Comparison of ENCODE assay signal across 8 cellular contexts in the genomic region with DNA sequence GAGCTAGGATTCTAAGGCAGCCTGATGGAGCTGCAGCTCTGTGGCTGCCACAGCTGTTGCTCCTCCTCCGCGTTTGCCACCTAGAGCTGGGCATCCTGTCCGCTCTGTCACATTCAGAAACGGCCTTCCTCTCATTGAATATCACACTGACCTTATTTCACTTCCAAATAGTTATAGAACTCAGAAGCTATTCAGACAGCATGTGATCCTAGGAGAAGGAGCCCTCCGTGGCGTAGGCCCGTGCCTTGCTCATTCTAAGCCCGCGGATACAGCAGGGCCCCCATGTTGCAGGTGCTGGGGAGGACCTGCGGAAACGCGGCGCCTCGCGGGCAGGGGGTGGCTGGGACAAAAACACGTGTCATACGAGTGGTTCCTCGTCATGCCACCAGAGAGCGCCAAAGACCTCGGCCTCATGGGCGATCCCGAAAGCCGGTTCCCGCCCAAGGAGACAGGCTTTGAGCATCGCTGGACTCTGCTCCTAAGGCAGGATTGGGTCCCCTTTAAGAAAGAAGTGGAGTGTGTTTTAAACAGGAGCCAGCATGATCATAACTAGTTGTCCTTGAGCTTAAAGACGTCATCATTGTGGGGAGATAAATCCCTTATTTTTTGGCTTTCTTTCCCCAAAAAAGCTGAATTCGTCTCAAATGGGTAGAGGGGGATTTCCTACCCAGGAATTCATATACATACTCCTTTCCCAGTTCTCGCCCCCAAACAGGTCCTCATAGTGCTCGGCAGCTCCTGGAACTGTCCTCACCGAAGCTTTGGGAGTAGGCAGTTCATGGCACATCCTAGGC. TPM values are rescaled to one million over a fixed set of nuclear protein-coding genes. Genes with fewer than 3 reads are reported as not detected.
A peak's percentile ranks its signal among the peaks of the same experiment; 100 is the strongest.
DNase-seq lines count a peak whose midpoint lies in the region; ATAC-seq, FAIRE-seq and TF ChIP-seq lines count a peak whose summit lies in the region.

No MANE protein-coding gene starts in this region.

- no peak overlapping the region for H2BK120ac ChIP-seq in IMR-90 (ENCODE audit: low read depth, low read length)

- peak; percentile 96 for TF ChIP-seq RAD21 in IMR-90 (IDR thresholded peaks at IDR 0.05; ENCODE audit: low read length)

- TF ChIP-seq POLR2A in IMR-90 (IDR thresholded peaks at IDR 0.05; ENCODE audit: low read depth, low read length), result peak; percentile 36; the same call in 1 of the 2 replicates

- no peak overlapping the region for H2BK15ac ChIP-seq in IMR-90 (ENCODE audit: low read depth, low read length)

- H3K56ac ChIP-seq in IMR-90 (ENCODE audit: extremely low read depth, insufficient read depth, low read length), result no peak overlapping the region

- no peak overlapping the region for H2AK5ac ChIP-seq in IMR-90 (ENCODE audit: low read depth, low read length)

- in situ Hi-C loops in IMR-90 (cut with MboI; ENCODE audit: low sequenced_read_pairs), result loop anchor here (5.0 to 25.0 kb wide), 3 partner anchors 219 to 674 kb away; no protein-coding TSS in a partner anchor

- H2AFZ ChIP-seq in DND-41 (ENCODE audit: low read depth, low read length) (peak overlapping the region; percentile 90), IMR-90 (replicated peaks; ENCODE audit: low read length, poor library complexity) (peak overlapping the region; percentile 84)

- no peak overlapping the region for H4K8ac ChIP-seq in IMR-90 (ENCODE audit: low read depth in 2 of 2, low read length in 2 of 2)

- no peak overlapping the region for H3K23ac ChIP-seq in IMR-90 (ENCODE audit: low read depth, low read length)

- H3K14ac ChIP-seq in IMR-90 (replicated peaks; ENCODE audit: low read depth, low read length), result no peak overlapping the region

- no peak overlapping the region for H4K91ac ChIP-seq in IMR-90 (ENCODE audit: insufficient read depth, low read depth, low read length)

- peak overlapping the region; percentile 68 for H3K4me2 ChIP-seq in DND-41 (ENCODE audit: insufficient read depth, low read length)
- H3K4me2 ChIP-seq in IMR-90 (ENCODE audit: low read depth, low read length), result peak overlapping the region; percentile 78; the same call in 1 of the 2 replicates

- no peak overlapping the region for H3K27ac ChIP-seq in DND-41 (ENCODE audit: low read length)
- H3K27ac ChIP-seq in IMR-90 (ENCODE audit: insufficient read depth, low read length), result no peak overlapping the region

- peak; percentile 27 for FAIRE-seq in RCC 7860 (lab: Jason Lieb, UNC)

- H3K4me3 ChIP-seq in DND-41 (ENCODE audit: low read depth in 1 of 2, low read length in 2 of 2), result peak overlapping the region in 1 of 2 experiments; percentile 35; a peak in 2 of 4 replicates
- H3K4me3 ChIP-seq in IMR-90 (ENCODE audit: insufficient read depth, low read depth, low read length), result no peak overlapping the region
- H3K4me3 ChIP-seq in fibroblast of villous mesenchyme (ENCODE audit: low read depth, low read length), result no peak overlapping the region

- H3K4me1 ChIP-seq in DND-41 (ENCODE audit: insufficient read depth, low read length), result peaks cover 12% of the 10 kb centered on the region
- no peaks in the 10 kb centered on the region for H3K4me1 ChIP-seq in IMR-90 (ENCODE audit: control insufficient read depth, insufficient read depth, low read length)

- CTCF ChIA-PET in IMR-90 (lab: Yijun Ruan, JAX), result interaction anchor here (0.5 to 3.8 kb wide), 13 partner anchors 10 to 694 kb away, joined by 3 to 34 read pairs (median 4); no protein-coding TSS in a partner anchor

- H3K79me2 ChIP-seq in DND-41 (ENCODE audit: insufficient read depth, low read length), result no peaks in the 10 kb centered on the region

- peak; percentile 97 for TF ChIP-seq CTCF in DND-41 (IDR thresholded peaks at IDR 0.05; ENCODE audit: borderline replicate concordance, extremely low read depth, low read length, poor library complexity, severe bottlenecking)
- peak; percentile 92 for TF ChIP-seq CTCF in IMR-90 (conservative IDR thresholded peaks at IDR 0.05; ENCODE audit: low read depth, low read length)
- TF ChIP-seq CTCF in fibroblast of villous mesenchyme (IDR thresholded peaks at IDR 0.05; ENCODE audit: insufficient read depth, low read depth, low read length), result peak; percentile 88
- TF ChIP-seq CTCF in omental fat pad (IDR thresholded peaks at IDR 0.05), result peak in 2 of 3 donors; percentile 5 to 48

- intact Hi-C loops in IMR-90 (cut with micrococcal nuclease), result loop anchor here (1.0 kb wide), 5 partner anchors 165 to 693 kb away; no protein-coding TSS in a partner anchor

- H3K36me3 ChIP-seq in DND-41 (ENCODE audit: insufficient read depth, low read length) (no peaks in the 10 kb centered on the region), IMR-90 (ENCODE audit: control insufficient read depth, insufficient read depth, low read length) (no peaks in the 10 kb centered on the region)

- BruUV-seq in IMR-90 (replicated peaks; lab: Mats Ljungman, UMichigan), result no TSS peak

- peak; percentile 96 for ATAC-seq in DND-41 (ENCODE audit: insufficient read depth, low read depth)
- ATAC-seq in GM21576 (IDR thresholded peaks at IDR 0.05; ENCODE audit: unreplicated experiment), result peak; percentile 92
- peak; percentile 100 for ATAC-seq in IMR-90 (ENCODE audit: low read depth)
- ATAC-seq in omental fat pad (ENCODE audit: low FRiP score), result peak; percentile 73

- H2BK20ac ChIP-seq in IMR-90 (ENCODE audit: low read depth, low read length), result no peak overlapping the region

- no peaks in the 10 kb centered on the region for H3K9me1 ChIP-seq in IMR-90 (ENCODE audit: insufficient read depth, low read length)

- WGBS in IMR-90 (ENCODE audit: extremely low coverage in 2 of 2, insufficient read length in 1 of 2), 2 experiments, result 12% methylated on average over 7 of the region's 30 CpGs; no CpG with 5 or more reads in 1 of the 2 experiments

- H3K79me1 ChIP-seq in IMR-90 (ENCODE audit: low read depth in 1 of 2, low read length in 2 of 2), result no peaks in the 10 kb centered on the region

- dilution Hi-C loops in IMR-90 (cut with HindIII; ENCODE audit: low sequenced_read_pairs, unreplicated experiment), result no loop called here

- DNase-seq in DND-41, result peak; percentile 86
- DNase-seq in IMR-90, result peak; percentile 58
- peak; percentile 49 for DNase-seq in RCC 7860 (ENCODE audit: low spot score)
- DNase-seq in activated T-helper 1 cell treated with anti-CD3 and anti-CD28 coated beads, Interleukin-2, amount 50 U/mL, for 16 hours (ENCODE audit: low read depth in 1 of 2, low spot score in 1 of 2), result peak; percentile 52 to 60
- DNase-seq in fibroblast of villous mesenchyme (ENCODE audit: low read depth), result peak; percentile 74
- peak; percentile 74 for DNase-seq in omental fat pad (ENCODE audit: low spot score)
- DNase-seq in superior temporal gyrus (ENCODE audit: extremely low spot score), result peak; percentile 90

- no peak overlapping the region for H2AK9ac ChIP-seq in IMR-90 (replicated peaks; ENCODE audit: low read depth, low read length, poor library complexity)

- H3K4ac ChIP-seq in IMR-90 (ENCODE audit: low read depth, low read length), result no peak overlapping the region

- H4K20me1 ChIP-seq in DND-41 (ENCODE audit: insufficient read depth, low read length) (no peaks in the 10 kb centered on the region), IMR-90 (ENCODE audit: insufficient read depth, low read length) (no peaks in the 10 kb centered on the region)

- peak overlapping the region; percentile 27 for H3K9ac ChIP-seq in DND-41 (ENCODE audit: low read depth, low read length)
- no peak overlapping the region for H3K9ac ChIP-seq in IMR-90 (ENCODE audit: low read depth, low read length)

- H3K27me3 ChIP-seq in DND-41 (ENCODE audit: insufficient read depth, low read length, poor library complexity) (no peaks in the 10 kb centered on the region), IMR-90 (ENCODE audit: control insufficient read depth, insufficient read depth, low read length) (peaks cover 19% of the 10 kb centered on the region)

- no peak overlapping the region for H3K18ac ChIP-seq in IMR-90 (ENCODE audit: low read depth, low read length)

- H3K9me3 ChIP-seq in DND-41 (ENCODE audit: insufficient read depth, low read length, severe bottlenecking) (no peaks in the 10 kb centered on the region), IMR-90 (ENCODE audit: control insufficient read depth, insufficient read depth, low read length) (no peaks in the 10 kb centered on the region)

- H2BK5ac ChIP-seq in IMR-90 (ENCODE audit: low read depth, low read length, poor library complexity, severe bottlenecking), result no peak overlapping the region

- H4K5ac ChIP-seq in IMR-90 (ENCODE audit: low read depth, low read length), result no peak overlapping the region

- POLR2A ChIA-PET in IMR-90 (lab: Charles Lee; ENCODE audit: unreplicated experiment), result no interaction called here

TF ChIP-seq in IMR-90, 13 proteins besides CTCF, POLR2A, EP300 and RAD21 (continues in another document):
- TF ChIP-seq CEBPB (IDR thresholded peaks at IDR 0.05; ENCODE audit: low read depth, low read length) (no peak), FOS (IDR thresholded peaks at IDR 0.05; ENCODE audit: low read depth, low read length) (no peak), NFE2L2 (IDR thresholded peaks at IDR 0.05; ENCODE audit: low read depth, low read length) (no peak), BHLHE40 (IDR thresholded peaks at IDR 0.05; ENCODE audit: low read depth, low read length) (0 out of 2 replicates have a peak, but pooled peaks have one; percentile 6), MXI1 (IDR thresholded peaks at IDR 0.05; ENCODE audit: borderline replicate concordance, low read depth, low read length) (peak; percentile 35; the same call in 1 of the 2 replicates)
- TF ChIP-seq, protein P1, sequence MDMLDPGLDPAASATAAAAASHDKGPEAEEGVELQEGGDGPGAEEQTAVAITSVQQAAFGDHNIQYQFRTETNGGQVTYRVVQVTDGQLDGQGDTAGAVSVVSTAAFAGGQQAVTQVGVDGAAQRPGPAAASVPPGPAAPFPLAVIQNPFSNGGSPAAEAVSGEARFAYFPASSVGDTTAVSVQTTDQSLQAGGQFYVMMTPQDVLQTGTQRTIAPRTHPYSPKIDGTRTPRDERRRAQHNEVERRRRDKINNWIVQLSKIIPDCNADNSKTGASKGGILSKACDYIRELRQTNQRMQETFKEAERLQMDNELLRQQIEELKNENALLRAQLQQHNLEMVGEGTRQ (IDR thresholded peaks at IDR 0.05; ENCODE audit: low read depth, low read length), result peak; percentile 53; the same call in 1 of the 2 replicates

RNA-seq across cellular contexts. Expression of a gene that starts 17.9 kb away (rescaled TPM):
- total RNA-seq in IMR-90 (2012; rRNA removed) (25.8 and 27.1 TPM in 2 replicates), fibroblast of villous mesenchyme (20.3 and 21.9 TPM in 2 replicates), omental fat pad (10 to 100 TPM in 1 of 4 donors, 1 to 10 TPM in 3; 6.5 to 16.1 (median 7.5) TPM)
- 7.2 and 8.2 TPM in 2 replicates for polyA plus RNA-seq in IMR-90 (2012; rRNA removed)
- 1.8 and 2.8 TPM in 2 replicates for polyA plus RNA-seq in IMR-90 (2012; cell fraction: cytosol; rRNA removed)
- polyA plus RNA-seq in IMR-90 (2012; cell fraction: nucleus; rRNA removed; ENCODE audit: low replicate concordance), result 1.6 and 5.9 TPM in 2 replicates

Comparison
In these comparisons a context has a peak if more than half of its experiments do, and no peak if none do; other contexts are left out.
1. CTCF ChIP-seq: peak in every context shown above with its lines; median percentile 97 in DND-41; 92 in IMR-90; 88 in fibroblast of villous mesenchyme; 26 in omental fat pad.